Comparison of ENCODE assay signal across 15 cellular contexts in the genomic region with DNA sequence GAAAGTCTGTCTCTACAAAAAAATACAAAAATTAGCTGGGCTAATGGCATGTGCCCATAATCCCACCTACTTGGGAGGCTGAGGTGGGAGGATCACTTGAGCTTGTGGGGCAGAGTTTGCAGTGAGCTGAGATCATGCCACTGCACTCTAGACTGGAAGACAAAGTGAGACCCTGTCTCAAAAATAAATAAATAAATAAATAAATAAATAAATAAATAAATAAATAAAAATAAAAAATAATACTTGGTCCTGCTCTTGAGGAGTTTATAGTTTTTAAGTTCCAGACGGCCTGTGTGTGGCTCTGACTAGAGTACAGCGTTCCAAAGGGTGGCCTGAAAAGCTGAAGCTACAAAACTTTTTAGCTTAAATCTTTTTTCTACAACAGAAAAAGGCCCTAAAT. TPM values are rescaled to one million over a fixed set of nuclear protein-coding genes. Genes with fewer than 3 reads are reported as not detected.
DNase-seq lines count a peak whose midpoint lies in the region; ATAC-seq lines count a peak whose summit lies in the region.
"Had no signal": no experiment of that assay in that cellular context is flagged by ENCODE, and none has a peak within 500 bp of the region (broad histone marks: within the 10 kb centered on the region; RNA-seq: fewer than 3 reads in every experiment).

No MANE protein-coding gene starts in this region.

- intact Hi-C loops in activated CD4-positive, alpha-beta T cell treated with anti-CD3 and anti-CD28 coated beads for 36 hours (cut with DNase I, micrococcal nuclease) = no loop called here

- no peaks in the 10 kb centered on the region for H3K9me3 Mint-ChIP-seq in activated CD4-positive, alpha-beta T cell treated with anti-CD3 and anti-CD28 coated beads for 36 hours (ENCODE audit: low read depth)
- H3K9me3 Mint-ChIP-seq in activated naive CD8-positive, alpha-beta T cell (ENCODE audit: low read depth) = no peaks in the 10 kb centered on the region
- no peaks in the 10 kb centered on the region for H3K9me3 Mint-ChIP-seq in activated naive CD8-positive, alpha-beta T cell treated with anti-CD3 and anti-CD28 coated beads for 36 hours
- H3K9me3 Mint-ChIP-seq in activated naive CD8-positive, alpha-beta T cell treated with anti-CD3 and anti-CD28 coated beads, Interleukin-2, amount 50 U/mL, for 24 hours = no peaks in the 10 kb centered on the region
- H3K9me3 Mint-ChIP-seq: CD14-positive monocyte; CD4-positive, alpha-beta memory T cell; GM23338; HFFc6 had no signal

- CTCF ChIA-PET in activated CD4-positive, alpha-beta T cell treated with anti-CD3 and anti-CD28 coated beads for 36 hours (lab: Charles Lee) = interaction anchor here (0.5 to 0.7 kb wide), 2 partner anchors 10 to 631 kb away, joined by 3 read pairs; no protein-coding TSS in a partner anchor

- POLR2A ChIA-PET in activated CD4-positive, alpha-beta T cell treated with anti-CD3 and anti-CD28 coated beads for 36 hours (lab: Charles Lee) = no interaction called here

- H3K4me3 Mint-ChIP-seq in activated CD4-positive, alpha-beta T cell treated with anti-CD3 and anti-CD28 coated beads for 36 hours = no peak overlapping the region
- no peak overlapping the region for H3K4me3 Mint-ChIP-seq in activated naive CD8-positive, alpha-beta T cell
- no peak overlapping the region for H3K4me3 Mint-ChIP-seq in activated naive CD8-positive, alpha-beta T cell treated with anti-CD3 and anti-CD28 coated beads for 36 hours
- no peak overlapping the region for H3K4me3 Mint-ChIP-seq in activated naive CD8-positive, alpha-beta T cell treated with anti-CD3 and anti-CD28 coated beads, Interleukin-2, amount 50 U/mL, for 24 hours
- H3K4me3 Mint-ChIP-seq: CD14-positive monocyte; CD4-positive, alpha-beta memory T cell; GM23338; HFFc6 had no signal

- peaks cover 18% of the 10 kb centered on the region for H3K4me1 Mint-ChIP-seq in activated CD4-positive, alpha-beta T cell treated with anti-CD3 and anti-CD28 coated beads for 36 hours
- H3K4me1 Mint-ChIP-seq in activated naive CD8-positive, alpha-beta T cell (ENCODE audit: low read depth) = peaks cover 9% of the 10 kb centered on the region
- peaks cover 18% of the 10 kb centered on the region for H3K4me1 Mint-ChIP-seq in activated naive CD8-positive, alpha-beta T cell treated with anti-CD3 and anti-CD28 coated beads for 36 hours
- H3K4me1 Mint-ChIP-seq in activated naive CD8-positive, alpha-beta T cell treated with anti-CD3 and anti-CD28 coated beads, Interleukin-2, amount 50 U/mL, for 24 hours = peaks cover 29% of the 10 kb centered on the region
- H3K4me1 Mint-ChIP-seq: CD14-positive monocyte had no signal

- no peak for DNase-seq in activated CD4-positive, alpha-beta T cell treated with anti-CD3 and anti-CD28 coated beads for 36 hours
- no peak for DNase-seq in activated CD4-positive, alpha-beta T cell treated with anti-CD3 and anti-CD28 coated beads for 1 hour
- no peak for DNase-seq in activated naive CD8-positive, alpha-beta T cell treated with anti-CD3 and anti-CD28 coated beads for 36 hours
- DNase-seq in activated naive CD8-positive, alpha-beta T cell treated with anti-CD3 and anti-CD28 coated beads, Interleukin-2, amount 50 U/mL, for 24 hours = no peak
- no peak for DNase-seq in iPS-NIHi7 (ENCODE audit: extremely low spot score)
- no peak for DNase-seq in NCI-H2171 (lab: John Stamatoyannopoulos, UW)
- DNase-seq: Calu3; CD4-positive, alpha-beta memory T cell; DMS79 treated with DMSO at 0.1 percent for 48 hours; GF-D8; HCEC 1CT; HFFc6 had no signal

- peaks cover 49% of the 10 kb centered on the region for H3K36me3 Mint-ChIP-seq in activated CD4-positive, alpha-beta T cell treated with anti-CD3 and anti-CD28 coated beads for 36 hours (ENCODE audit: low read depth)
- H3K36me3 Mint-ChIP-seq in activated naive CD8-positive, alpha-beta T cell = peaks cover 25% of the 10 kb centered on the region
- peaks cover 43% of the 10 kb centered on the region for H3K36me3 Mint-ChIP-seq in activated naive CD8-positive, alpha-beta T cell treated with anti-CD3 and anti-CD28 coated beads for 36 hours
- H3K36me3 Mint-ChIP-seq in activated naive CD8-positive, alpha-beta T cell treated with anti-CD3 and anti-CD28 coated beads, Interleukin-2, amount 50 U/mL, for 24 hours (ENCODE audit: low read depth) = peaks cover 63% of the 10 kb centered on the region

- H3K27me3 Mint-ChIP-seq in activated CD4-positive, alpha-beta T cell treated with anti-CD3 and anti-CD28 coated beads for 36 hours = no peaks in the 10 kb centered on the region
- H3K27me3 Mint-ChIP-seq in activated naive CD8-positive, alpha-beta T cell = no peaks in the 10 kb centered on the region
- no peaks in the 10 kb centered on the region for H3K27me3 Mint-ChIP-seq in activated naive CD8-positive, alpha-beta T cell treated with anti-CD3 and anti-CD28 coated beads for 36 hours
- H3K27me3 Mint-ChIP-seq in activated naive CD8-positive, alpha-beta T cell treated with anti-CD3 and anti-CD28 coated beads, Interleukin-2, amount 50 U/mL, for 24 hours = no peaks in the 10 kb centered on the region
- H3K27me3 Mint-ChIP-seq: CD4-positive, alpha-beta memory T cell had no signal

- no peak for ATAC-seq in activated CD4-positive, alpha-beta T cell treated with anti-CD3 and anti-CD28 coated beads for 36 hours
- no peak for ATAC-seq in activated naive CD8-positive, alpha-beta T cell treated with anti-CD3 and anti-CD28 coated beads, Interleukin-2, amount 50 U/mL, for 24 hours
- ATAC-seq: GM23338 had no signal

- H3K27ac Mint-ChIP-seq in activated CD4-positive, alpha-beta T cell treated with anti-CD3 and anti-CD28 coated beads for 36 hours = peak overlapping the region; percentile 5
- H3K27ac Mint-ChIP-seq in activated naive CD8-positive, alpha-beta T cell = peak overlapping the region; percentile 22
- H3K27ac Mint-ChIP-seq in activated naive CD8-positive, alpha-beta T cell treated with anti-CD3 and anti-CD28 coated beads for 36 hours = no peak overlapping the region
- H3K27ac Mint-ChIP-seq in activated naive CD8-positive, alpha-beta T cell treated with anti-CD3 and anti-CD28 coated beads, Interleukin-2, amount 50 U/mL, for 24 hours = peak overlapping the region; percentile 95
- H3K27ac Mint-ChIP-seq: GM23338, HFFc6 had no signal

RNA-seq across cellular contexts. Expression of a gene that starts 35.1 kb away (rescaled TPM):
- not detected for total RNA-seq in activated CD4-positive, alpha-beta T cell treated with anti-CD3 and anti-CD28 coated beads for 36 hours
- not detected for total RNA-seq in activated naive CD8-positive, alpha-beta T cell treated with anti-CD3 and anti-CD28 coated beads for 36 hours
- total RNA-seq: CD4-positive, alpha-beta memory T cell had no signal
